ENCODE assay signal across 8 cellular contexts in the genomic region with DNA sequence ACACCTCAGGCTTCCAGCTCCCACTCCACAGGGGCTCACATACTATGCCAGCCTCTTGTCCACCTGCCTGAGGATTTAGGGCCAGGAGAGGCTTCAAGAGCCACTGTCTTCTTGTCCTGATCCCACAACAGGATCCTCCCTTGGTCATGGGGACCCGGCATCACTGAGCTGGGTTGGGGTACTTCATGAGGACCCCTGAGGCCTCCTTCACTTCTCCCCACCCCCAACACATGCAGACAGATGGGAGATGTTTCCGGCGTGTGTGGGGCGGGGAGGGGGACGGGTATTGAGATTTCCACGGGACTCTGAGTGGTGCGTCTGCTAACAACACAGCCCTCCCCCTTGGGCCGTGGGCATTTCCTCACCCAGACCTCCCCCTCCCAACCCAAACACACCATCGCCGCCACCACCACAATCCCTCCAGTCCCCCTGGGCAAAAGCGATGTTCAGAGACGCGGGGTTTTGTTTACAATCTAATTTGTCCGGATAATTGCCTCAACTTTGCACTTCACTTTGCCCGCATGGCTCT. TPM values are rescaled to one million over a fixed set of nuclear protein-coding genes. Genes with fewer than 3 reads are reported as not detected.
DNase-seq lines count a peak whose midpoint lies in the region; ATAC-seq and TF ChIP-seq lines count a peak whose summit lies in the region.

No MANE protein-coding gene starts in this region.

- H3K9ac ChIP-seq in skeletal muscle satellite cell (ENCODE audit: low read depth, low read length), result peak overlapping the region; percentile 72

- peak in 1 of 2 experiments; percentile 36 for DNase-seq in HAP-1 (ENCODE audit: low spot score in 2 of 2)
- no peak for DNase-seq in SJSA1 (ENCODE audit: low read depth in 1 of 2, low spot score in 2 of 2)
- no peak for DNase-seq in fibroblast of pulmonary artery (ENCODE audit: low read depth)
- DNase-seq in H4 (ENCODE audit: low spot score), result no peak
- DNase-seq in SK-N-DZ (ENCODE audit: low spot score), result no peak

- no peak overlapping the region for H3K27ac ChIP-seq in SJSA1

- peak overlapping the region; percentile 99 for H3K4me2 ChIP-seq in skeletal muscle satellite cell (ENCODE audit: low read length)

- H3K36me3 ChIP-seq in HAP-1 (replicated peaks) (no peaks in the 10 kb centered on the region; the same call in 1 of the 2 replicates), SJSA1 (peaks cover 23% of the 10 kb centered on the region), skeletal muscle satellite cell (ENCODE audit: insufficient read depth, low read length) (no peaks in the 10 kb centered on the region)

- H3K4me3 ChIP-seq in HAP-1 (peak overlapping the region; percentile 64), SJSA1 (peak overlapping the region; percentile 86), fibroblast of pulmonary artery (replicated peaks; ENCODE audit: low read depth, low read length) (peak overlapping the region; percentile 80), skeletal muscle satellite cell (ENCODE audit: low read length) (peak overlapping the region; percentile 74)

- in situ Hi-C loops in HAP-1 (cut with MboI; ENCODE audit: low sequenced_read_pairs), result no loop called here

- peaks cover 5% of the 10 kb centered on the region; the same call in 1 of the 2 replicates for H3K4me1 ChIP-seq in HAP-1
- H3K4me1 ChIP-seq in SJSA1 (replicated peaks), result peaks cover 23% of the 10 kb centered on the region
- H3K4me1 ChIP-seq in skeletal muscle satellite cell (ENCODE audit: control insufficient read depth, insufficient read depth, low read length), result peaks cover 17% of the 10 kb centered on the region

- no peaks in the 10 kb centered on the region for H3K27me3 ChIP-seq in HAP-1 (ENCODE audit: low read depth)
- H3K27me3 ChIP-seq in SJSA1 (replicated peaks), result no peaks in the 10 kb centered on the region
- no peaks in the 10 kb centered on the region for H3K27me3 ChIP-seq in skeletal muscle satellite cell (ENCODE audit: control insufficient read depth, insufficient read depth, low read length)

- H3K9me3 ChIP-seq in HAP-1 (no peaks in the 10 kb centered on the region), SJSA1 (replicated peaks) (no peaks in the 10 kb centered on the region), skeletal muscle satellite cell (replicated peaks; ENCODE audit: low read length) (no peaks in the 10 kb centered on the region)

- TF ChIP-seq CTCF in fibroblast of pulmonary artery (IDR thresholded peaks at IDR 0.05; ENCODE audit: low read length, missing control alignments), result no peak

- ATAC-seq in GM19328 (IDR thresholded peaks at IDR 0.05; ENCODE audit: unreplicated experiment) (no peak), HG03442 (IDR thresholded peaks at IDR 0.05; ENCODE audit: unreplicated experiment) (no peak)

RNA-seq across cellular contexts. Expression of a gene that starts 0.9 kb away (rescaled TPM):
- 3.9 and 5.1 TPM in 2 replicates for total RNA-seq in SJSA1 (2014; rRNA removed; shearing (Covaris generic))
- 3.5 TPM in 2 replicates for total RNA-seq in skeletal muscle satellite cell (2012; rRNA removed)
- 2.7 and 3.1 TPM in 2 replicates for total RNA-seq in H4 (2014; rRNA removed; shearing (Covaris generic))
- 5.3 and 8.4 TPM in 2 replicates for polyA plus RNA-seq in SK-N-DZ (2014; cell fraction: cytosol; rRNA removed)
- polyA plus RNA-seq in SK-N-DZ (2014; cell fraction: nucleus; rRNA removed), result 2.2 and 3.9 TPM in 2 replicates
